In genomic region chr3:43773273-43774104, GRCh38 we compare ENCODE assay signal across 1 cellular context.
TF ChIP-seq lines count a peak whose summit lies in the region.

No MANE protein-coding gene starts in this region.

TF ChIP-seq in HepG2, 621 proteins besides CTCF, POLR2A, EP300 and RAD21 (continued from another document):
- no peak for TF ChIP-seq MTF1 (CRISPR knock-in tag; IDR thresholded peaks at IDR 0.05)
- TF ChIP-seq ZNF496 (CRISPR knock-in tag; IDR thresholded peaks at IDR 0.05; ENCODE audit: insufficient replicate concordance), result no peak
- TF ChIP-seq ZNF747 (CRISPR knock-in tag; IDR thresholded peaks at IDR 0.05; ENCODE audit: borderline replicate concordance), result no peak
- TF ChIP-seq, protein P1, sequence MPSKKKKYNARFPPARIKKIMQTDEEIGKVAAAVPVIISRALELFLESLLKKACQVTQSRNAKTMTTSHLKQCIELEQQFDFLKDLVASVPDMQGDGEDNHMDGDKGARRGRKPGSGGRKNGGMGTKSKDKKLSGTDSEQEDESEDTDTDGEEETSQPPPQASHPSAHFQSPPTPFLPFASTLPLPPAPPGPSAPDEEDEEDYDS (CRISPR knock-in tag; IDR thresholded peaks at IDR 0.05), result no peak
- peak; percentile 76 for TF ChIP-seq NFE2L2 (IDR thresholded peaks at IDR 0.05; ENCODE audit: low read length)
